8 cellular contexts compared by ENCODE assay signal in genomic region chr9:91131433-91131839, GRCh38.
DNase-seq lines count a peak whose midpoint lies in the region; ATAC-seq and TF ChIP-seq lines count a peak whose summit lies in the region.

No MANE protein-coding gene starts in this region.

- DNase-seq in MV-4-11 (lab: John Stamatoyannopoulos, UW) (peak; percentile 84), lower leg skin (ENCODE audit: low spot score in 2 of 2) (peak; percentile 77 to 92), upper lobe of left lung (peak in 1 of 2 donors; percentile 56), superior temporal gyrus (ENCODE audit: extremely low spot score) (no peak), ecto neural progenitor cell (ENCODE audit: low spot score) (no peak)
- peak; percentile 83 for DNase-seq in activated naive CD4-positive, alpha-beta T cell treated with Interleukin-2 at 50 U/mL for 16 hours

- no peaks in the 10 kb centered on the region for H3K9me3 ChIP-seq in upper lobe of left lung

- peak in 2 of 4 donors; percentile 79 to 86 for TF ChIP-seq EP300 in upper lobe of left lung (IDR thresholded peaks at IDR 0.05)

- H3K4me1 ChIP-seq in upper lobe of left lung = peaks cover 0 to 9% (median 2%) of the 10 kb centered on the region in 4 donors

- peak overlapping the region in 2 of 4 donors; percentile 14 to 38 for H3K27ac ChIP-seq in upper lobe of left lung

- no peak for TF ChIP-seq CTCF in lower leg skin (IDR thresholded peaks at IDR 0.05)
- no peak for TF ChIP-seq CTCF in upper lobe of left lung (IDR thresholded peaks at IDR 0.05)

- ATAC-seq in GM18861 (IDR thresholded peaks at IDR 0.05; ENCODE audit: unreplicated experiment) (peak; percentile 97), upper lobe of left lung (ENCODE audit: low FRiP score in 2 of 2) (peak; percentile 37 to 91), HG03139 (IDR thresholded peaks at IDR 0.05; ENCODE audit: unreplicated experiment) (no peak)

- no peaks in the 10 kb centered on the region for H3K36me3 ChIP-seq in upper lobe of left lung

- H3K4me3 ChIP-seq in lower leg skin (ENCODE audit: low read depth, poor library complexity, severe bottlenecking) (no peak overlapping the region), upper lobe of left lung (no peak overlapping the region)

- TF ChIP-seq POLR2A in lower leg skin (IDR thresholded peaks at IDR 0.05) = no peak
- peak in 2 of 4 donors; percentile 9 to 20 for TF ChIP-seq POLR2A in upper lobe of left lung (IDR thresholded peaks at IDR 0.05)

- intact Hi-C loops in lower leg skin (cut with DNase I; ENCODE audit: low total_unique reads) = no loop called here

- WGBS in lower leg skin, 2 donors = 15 to 17% methylated on average over 8 of the region's 8 CpGs
- 33 to 43% methylated on average over 8 of the region's 8 CpGs for WGBS in upper lobe of left lung, 2 donors

- H3K27me3 ChIP-seq in upper lobe of left lung = no peaks in the 10 kb centered on the region

Comparison
In these comparisons a context has a peak if more than half of its experiments do, and no peak if none do; other contexts are left out.
1. DNase-seq: peak in MV-4-11 (single experiment), activated naive CD4-positive, alpha-beta T cell treated with Interleukin-2 at 50 U/mL for 16 hours (single experiment) and lower leg skin (2 of 2); none in superior temporal gyrus (single experiment) and ecto neural progenitor cell (single experiment).